24 cellular contexts compared by ENCODE assay signal in the genomic region with DNA sequence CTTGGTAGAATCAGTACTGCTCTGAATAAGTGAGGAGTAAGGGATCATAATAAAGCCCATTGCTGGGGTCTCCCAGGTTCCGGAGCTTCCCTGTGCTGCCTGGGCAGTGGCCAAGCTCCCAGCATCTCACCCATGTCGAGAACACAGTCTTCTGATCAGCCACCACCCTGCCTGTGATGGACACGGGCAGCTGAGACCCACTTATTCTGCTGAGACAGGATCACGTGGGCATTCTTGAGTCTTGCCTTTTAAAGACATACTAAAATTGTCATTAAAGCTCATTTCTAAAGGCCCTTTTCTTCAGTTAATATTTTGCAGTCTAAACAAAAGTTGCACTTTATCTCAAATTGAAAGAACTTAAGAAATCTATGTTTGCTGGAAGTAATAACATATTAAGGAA. TPM values are rescaled to one million over a fixed set of nuclear protein-coding genes. Genes with fewer than 3 reads are reported as not detected.
DNase-seq lines count a peak whose midpoint lies in the region; ATAC-seq and TF ChIP-seq lines count a peak whose summit lies in the region.
"Had no signal": no experiment of that assay in that cellular context is flagged by ENCODE, and none has a peak within 500 bp of the region (broad histone marks: within the 10 kb centered on the region; RNA-seq: fewer than 3 reads in every experiment).

No MANE protein-coding gene starts in this region.

- no peak for TF ChIP-seq CTCF in RWPE2 (IDR thresholded peaks at IDR 0.05; ENCODE audit: poor library complexity, severe bottlenecking)
- TF ChIP-seq CTCF in psoas muscle (IDR thresholded peaks at IDR 0.05), result no peak
- no peak for TF ChIP-seq CTCF in thyroid gland (IDR thresholded peaks at IDR 0.05)

- peak overlapping the region; percentile 72 for H2BK5ac ChIP-seq in mesendoderm (ENCODE audit: low read length)

- H4K8ac ChIP-seq in mesendoderm (ENCODE audit: low read depth, low read length), result no peak overlapping the region

- H3K27me3 ChIP-seq in RWPE2 (ENCODE audit: insufficient read depth, poor library complexity, severe bottlenecking) (no peaks in the 10 kb centered on the region), mesendoderm (ENCODE audit: insufficient read depth, low read length, poor library complexity) (no peaks in the 10 kb centered on the region), psoas muscle (ENCODE audit: insufficient read depth in 3 of 3, low read length in 2 of 3) (no peaks in the 10 kb centered on the region), thyroid gland (no peaks in the 10 kb centered on the region)
- H3K27me3 ChIP-seq: MG63 had no signal

- H2AK5ac ChIP-seq in mesendoderm (ENCODE audit: low read length), result peak overlapping the region; percentile 18

- H3K9me3 ChIP-seq in RWPE2 (ENCODE audit: severe bottlenecking) (no peaks in the 10 kb centered on the region), psoas muscle (no peaks in the 10 kb centered on the region), thyroid gland (no peaks in the 10 kb centered on the region)
- H3K9me3 ChIP-seq: HAP-1, MG63 had no signal

- peak overlapping the region; percentile 35 for H2BK120ac ChIP-seq in mesendoderm (ENCODE audit: low read depth, low read length)

- H3K56ac ChIP-seq in mesendoderm (ENCODE audit: low read length), result peak overlapping the region; percentile 85

- H4K5ac ChIP-seq in mesendoderm (ENCODE audit: low read length), result no peak overlapping the region

- no peaks in the 10 kb centered on the region for H3K36me3 ChIP-seq in RWPE2 (ENCODE audit: low read depth)
- H3K36me3 ChIP-seq in mesendoderm (ENCODE audit: control insufficient read depth, insufficient read depth, low read length), result no peaks in the 10 kb centered on the region
- no peaks in the 10 kb centered on the region for H3K36me3 ChIP-seq in psoas muscle (ENCODE audit: insufficient read depth in 1 of 2, low read depth in 1 of 2)
- no peaks in the 10 kb centered on the region for H3K36me3 ChIP-seq in thyroid gland
- H3K36me3 ChIP-seq: HAP-1, MG63 had no signal

- H3K4me2 ChIP-seq in mesendoderm (ENCODE audit: low read length), result no peak overlapping the region
- H3K4me2 ChIP-seq: GM23338 had no signal

- H3K4me1 ChIP-seq in RWPE2 (ENCODE audit: insufficient read depth, poor library complexity, severe bottlenecking) (peaks cover 8% of the 10 kb centered on the region), mesendoderm (ENCODE audit: control insufficient read depth, low read depth, low read length) (peaks cover 3% of the 10 kb centered on the region), psoas muscle (peaks cover 11% of the 10 kb centered on the region), thyroid gland (no peaks in the 10 kb centered on the region)
- H3K4me1 ChIP-seq: HAP-1 had no signal

- H3K4me3 ChIP-seq in RWPE2 (ENCODE audit: severe bottlenecking), result no peak overlapping the region
- H3K4me3 ChIP-seq in mesendoderm (ENCODE audit: low read length), result no peak overlapping the region
- H3K4me3 ChIP-seq in psoas muscle, result no peak overlapping the region
- no peak overlapping the region for H3K4me3 ChIP-seq in thyroid gland (replicated peaks in 1 of 3)
- H3K4me3 ChIP-seq: GM23338, HAP-1, MG63 had no signal

- H3K27ac ChIP-seq in RWPE2 (ENCODE audit: poor library complexity, severe bottlenecking) (peak overlapping the region; percentile 64), mesendoderm (ENCODE audit: low read depth, low read length) (no peak overlapping the region), psoas muscle (peak overlapping the region; percentile 12), thyroid gland (no peak overlapping the region)

- TF ChIP-seq POLR2A in thyroid gland (IDR thresholded peaks at IDR 0.05), result no peak

- H3K79me1 ChIP-seq in mesendoderm (ENCODE audit: low read length), result no peaks in the 10 kb centered on the region

- no peak overlapping the region for H3K4ac ChIP-seq in mesendoderm (ENCODE audit: low read depth, low read length)

- DNase-seq in RWPE2 (ENCODE audit: low spot score), result no peak
- no peak for DNase-seq in mesendoderm
- peak; percentile 52 to 81 for DNase-seq in psoas muscle
- DNase-seq in thyroid gland, result peak; percentile 24 to 42
- no peak for DNase-seq in HuH-7 (ENCODE audit: low spot score)
- DNase-seq in T-helper 9 cell, result no peak
- no peak for DNase-seq in central memory CD4-positive, alpha-beta T cell
- DNase-seq: HFFc6; KBM-7; MG63; NCI-H1105 treated with DMSO at 0.1 percent for 48 hours; NCI-H146; NCI-H1930; NCI-H446; NCI-H524 treated with DMSO at 0.1 percent for 48 hours; NCI-H774; NK-92 treated with Interleukin-12 subunit alpha and Interleukin-12 subunit beta, amount 100 ng/mL, for 24 hours; PC-3; Right ventricle myocardium superior had no signal

- ATAC-seq in RWPE2 (ENCODE audit: low read depth) (no peak), psoas muscle (peak; percentile 77 to 91 (median 84))
- ATAC-seq: PC-3 had no signal

- no peaks in the 10 kb centered on the region for H3K79me2 ChIP-seq in mesendoderm (ENCODE audit: control insufficient read depth, insufficient read depth, low read length)

- no peak overlapping the region for H3K23ac ChIP-seq in mesendoderm (ENCODE audit: low read length)

- H3K18ac ChIP-seq in mesendoderm (ENCODE audit: low read length), result peak overlapping the region; percentile 52

- no peak overlapping the region for H2BK15ac ChIP-seq in mesendoderm (replicated peaks; ENCODE audit: low read depth)

- intact Hi-C loops in psoas muscle (cut with DNase I) (no loop called here), thyroid gland (cut with DNase I) (no loop called here)

- H3K9ac ChIP-seq in mesendoderm (ENCODE audit: low read length), result no peak overlapping the region

- no CpG with 5 or more reads among the region's 4 CpGs for WGBS in mesendoderm (ENCODE audit: extremely low coverage, insufficient coverage, low lambda C conversion rate)
- WGBS in psoas muscle, 3 donors, result 22 to 23% (median 23%) methylated on average over 4 of the region's 4 CpGs
- WGBS in thyroid gland, 2 donors, result 53 to 56% methylated on average over 4 of the region's 4 CpGs

RNA-seq across cellular contexts. Expression of gene SLC22A2, which starts 42.7 kb away (rescaled TPM):
- 2.3 TPM for polyA plus RNA-seq in mesendoderm (2013, experiment 1 of 2)
- polyA plus RNA-seq in mesendoderm (2013, experiment 2 of 2), result 2.2 TPM
- total RNA-seq in psoas muscle (under 1 TPM; 0.39 to 0.75 (median 0.50) TPM), thyroid gland (not detected)
- under 1 TPM in 2 of 3 donors, not detected in 1; 0.06 to 0.10 TPM for polyA plus RNA-seq in psoas muscle
- total RNA-seq: HFFc6, PC-3, Right ventricle myocardium superior, SK-MEL-5 had no signal
- polyA plus RNA-seq: BJ had no signal

RNA-seq across cellular contexts. Expression of gene SLC22A3, which starts 46.8 kb away (rescaled TPM):
- polyA plus RNA-seq in mesendoderm (2013, experiment 1 of 2), result 7.1 TPM
- 7.9 TPM for polyA plus RNA-seq in mesendoderm (2013, experiment 2 of 2)
- total RNA-seq in psoas muscle (10 to 100 TPM; 45.4 to 91.9 (median 54.8) TPM), thyroid gland (1 to 10 TPM in 3 of 4 donors, under 1 TPM in 1; 0.67 to 3.9 (median 2.5) TPM)
- polyA plus RNA-seq in psoas muscle, result 100 to 1,000 TPM in 1 of 3 donors, 10 to 100 TPM in 2; 43.7 to 121 (median 45.6) TPM
- total RNA-seq: A172, HFFc6, SK-MEL-5 had no signal
- polyA plus RNA-seq: BJ had no signal

Comparison
In these comparisons a context has a peak if more than half of its experiments do, and no peak if none do; other contexts are left out.
1. DNase-seq: peak in psoas muscle (2 of 2) and thyroid gland (2 of 2); none in RWPE2 (single experiment), mesendoderm (single experiment), HuH-7 (single experiment), T-helper 9 cell (single experiment) and central memory CD4-positive, alpha-beta T cell (single experiment).
2. H3K27ac ChIP-seq: peak in RWPE2 (single experiment) and psoas muscle (single experiment); none in mesendoderm (single experiment) and thyroid gland (0 of 3).
3. RNA of gene SLC22A3, which starts 46.8 kb away (total RNA-seq): 45.4 to 91.9 TPM in psoas muscle; 0.67 to 3.9 TPM in thyroid gland; every median in the first group is over 4 times any median in the second.